Comparison of ENCODE assay signal across 10 cellular contexts in genomic region chr4:147730333-147730732, GRCh38. TPM values are rescaled to one million over a fixed set of nuclear protein-coding genes. Genes with fewer than 3 reads are reported as not detected.
A peak's percentile ranks its signal among the peaks of the same experiment; 100 is the strongest.
DNase-seq lines count a peak whose midpoint lies in the region; ATAC-seq and TF ChIP-seq lines count a peak whose summit lies in the region.
"Had no signal": no experiment of that assay in that cellular context is flagged by ENCODE, and none has a peak within 500 bp of the region (broad histone marks: within the 10 kb centered on the region; RNA-seq: fewer than 3 reads in every experiment).

No MANE protein-coding gene starts in this region.

- H3K27ac ChIP-seq in CD4-positive, alpha-beta T cell (ENCODE audit: low read depth, low read length), result no peak overlapping the region
- H3K27ac ChIP-seq in HUES6 (ENCODE audit: low read depth, low read length), result no peak overlapping the region

- no peak for DNase-seq in CD4-positive, alpha-beta T cell
- DNase-seq in astrocyte of the cerebellum (ENCODE audit: low read depth) (no peak), foreskin fibroblast (no peak), Right ventricle myocardium inferior (ENCODE audit: missing footprints) (no peak), globus pallidus (ENCODE audit: low spot score) (no peak)

- peaks cover 33% of the 10 kb centered on the region for H3K4me1 Mint-ChIP-seq in CD4-positive, alpha-beta T cell (ENCODE audit: low read depth)
- H3K4me1 Mint-ChIP-seq in nephron, result peaks cover 26% of the 10 kb centered on the region

- H3K9me3 Mint-ChIP-seq in CD4-positive, alpha-beta T cell, result no peaks in the 10 kb centered on the region
- no peaks in the 10 kb centered on the region for H3K9me3 Mint-ChIP-seq in nephron
- H3K9me3 Mint-ChIP-seq: T-helper 2 cell treated with Interferon-gamma antibody and Interleukin-4, amounts not matched to agents 5 μg/mL and 100 μg/mL, for 36 hours had no signal

- in situ Hi-C loops in astrocyte of the cerebellum (cut with HindIII; ENCODE audit: low sequenced_read_pairs), result no loop called here

- no peaks in the 10 kb centered on the region for H3K27me3 Mint-ChIP-seq in CD4-positive, alpha-beta T cell
- H3K27me3 Mint-ChIP-seq in nephron (ENCODE audit: low read depth), result peaks cover 28% of the 10 kb centered on the region

- no peak overlapping the region for H3K9ac ChIP-seq in HUES6 (ENCODE audit: low read length)

- peak overlapping the region; percentile 58 for H3K4me3 Mint-ChIP-seq in CD4-positive, alpha-beta T cell
- peak overlapping the region; percentile 70 to 81 (median 76) for H3K4me3 Mint-ChIP-seq in nephron

- no peaks in the 10 kb centered on the region for H3K9me3 ChIP-seq in CD4-positive, alpha-beta T cell (ENCODE audit: control insufficient read depth, low read length)
- no peaks in the 10 kb centered on the region for H3K9me3 ChIP-seq in HUES6 (ENCODE audit: control insufficient read depth, insufficient read depth, low read depth, low read length)
- H3K9me3 ChIP-seq: ovary had no signal

- no peak for TF ChIP-seq CTCF in CD4-positive, alpha-beta T cell (IDR thresholded peaks at IDR 0.05)
- peak; percentile 22 for TF ChIP-seq CTCF in astrocyte of the cerebellum (IDR thresholded peaks at IDR 0.05; ENCODE audit: low read depth, low read length, missing control alignments)
- TF ChIP-seq CTCF in nephron (IDR thresholded peaks at IDR 0.05; ENCODE audit: unreplicated experiment in 3 of 3), result peak; percentile 28 to 32 (median 29)
- no peak for TF ChIP-seq CTCF in foreskin fibroblast (IDR thresholded peaks at IDR 0.05; ENCODE audit: low read depth, low read length)

- peaks cover 38% of the 10 kb centered on the region for H3K4me1 ChIP-seq in HUES6 (ENCODE audit: control insufficient read depth, insufficient read depth, low read length)

- ATAC-seq in CD4-positive, alpha-beta T cell (ENCODE audit: poor library complexity), result no peak
- ATAC-seq in Right ventricle myocardium inferior (no peak), GM21576 (IDR thresholded peaks at IDR 0.05; ENCODE audit: unreplicated experiment) (no peak)

- H3K27me3 ChIP-seq in CD4-positive, alpha-beta T cell (ENCODE audit: control insufficient read depth, insufficient read depth, low read length), result no peaks in the 10 kb centered on the region
- H3K27me3 ChIP-seq in HUES6 (ENCODE audit: control insufficient read depth, insufficient read depth, low read length), result peaks cover 80% of the 10 kb centered on the region
- H3K27me3 ChIP-seq: ovary had no signal

- CTCF ChIA-PET in CD4-positive, alpha-beta T cell (lab: Charles Lee), result interaction anchor here (2.9 kb wide), 1 partner anchor 136 kb away, joined by 16 read pairs; no protein-coding TSS in a partner anchor

- no peak overlapping the region for H3K27ac Mint-ChIP-seq in CD4-positive, alpha-beta T cell
- peak overlapping the region in 2 of 3 experiments; percentile 63 to 64 for H3K27ac Mint-ChIP-seq in nephron
- H3K27ac Mint-ChIP-seq: T-helper 2 cell treated with Interferon-gamma antibody and Interleukin-4, amounts not matched to agents 5 μg/mL and 100 μg/mL, for 36 hours had no signal

- peak overlapping the region; percentile 99 for H3K4me3 ChIP-seq in HUES6 (ENCODE audit: low read depth, low read length)
- no peak overlapping the region for H3K4me3 ChIP-seq in astrocyte of the cerebellum (ENCODE audit: low read depth, low read length)
- no peak overlapping the region for H3K4me3 ChIP-seq in foreskin fibroblast (ENCODE audit: low read depth in 1 of 2, low read length in 2 of 2)

- POLR2A ChIA-PET in CD4-positive, alpha-beta T cell (lab: Charles Lee), result interaction anchor here (0.8 to 3.4 kb wide), 2 partner anchors 46 to 663 kb away, joined by 3 to 55 read pairs; partner anchors contain the start of gene PRMT9

- no peaks in the 10 kb centered on the region for H3K36me3 ChIP-seq in HUES6 (ENCODE audit: control insufficient read depth, insufficient read depth, low read length)
- H3K36me3 ChIP-seq: ovary had no signal

- H3K36me3 Mint-ChIP-seq in CD4-positive, alpha-beta T cell (ENCODE audit: low read depth), result peaks cover 10% of the 10 kb centered on the region
- H3K36me3 Mint-ChIP-seq in nephron (ENCODE audit: low read depth), result no peaks in the 10 kb centered on the region

- intact Hi-C loops in CD4-positive, alpha-beta T cell (cut with DNase I, micrococcal nuclease), result loop anchor here (2.0 to 5.0 kb wide), 5 partner anchors 46 to 717 kb away; partner anchors contain the start of genes PRMT9 (in 1 of the 2) and TMEM184C (in 1 of the 2)
- intact Hi-C loops in Right ventricle myocardium inferior (cut with DNase I), result loop anchor here (5.0 kb wide), 2 partner anchors 42 to 57 kb away; no protein-coding TSS in a partner anchor

RNA-seq across cellular contexts. Expression of gene ARHGAP10, which starts 1.6 kb away (rescaled TPM):
- total RNA-seq in CD4-positive, alpha-beta T cell, result 1 to 10 TPM; 5.6 to 5.7 TPM
- 71.8 TPM for total RNA-seq in Right ventricle myocardium inferior

RNA-seq across cellular contexts. Expression of gene PRMT9, which starts 46.4 kb away (rescaled TPM):
- 10 to 100 TPM; 21.0 to 21.1 TPM for total RNA-seq in CD4-positive, alpha-beta T cell
- 4.2 TPM for total RNA-seq in Right ventricle myocardium inferior

Comparison
In these comparisons a context has a peak if more than half of its experiments do, and no peak if none do; other contexts are left out.
1. CTCF ChIP-seq: peak in astrocyte of the cerebellum (single experiment) and nephron (3 of 3); none in CD4-positive, alpha-beta T cell (single experiment) and foreskin fibroblast (single experiment).
2. RNA of gene ARHGAP10, which starts 1.6 kb away (total RNA-seq): 71.8 TPM in Right ventricle myocardium inferior (single experiment); 5.6 to 5.7 TPM in CD4-positive, alpha-beta T cell; every median in the first group is over 10 times any median in the second.